Comparison of ENCODE assay signal across 28 cellular contexts in genomic region chr6:155894758-155895157, GRCh38.
"Had no signal": no experiment of that assay in that cellular context is flagged by ENCODE, and none has a peak within 500 bp of the region (broad histone marks: within the 10 kb centered on the region; RNA-seq: fewer than 3 reads in every experiment).

No MANE protein-coding gene starts in this region.

- H3K4me1 ChIP-seq: left ventricle myocardium inferior, right atrium auricular region, stomach, upper lobe of left lung had no signal

- H3K36me3 ChIP-seq: left ventricle myocardium inferior, right atrium auricular region, stomach, thyroid gland, upper lobe of left lung, WERI-Rb-1 had no signal

- FAIRE-seq: colon, frontal cortex, islet of Langerhans, TTC549 had no signal

- DNase-seq: activated CD4-positive, alpha-beta T cell treated with anti-CD3 and anti-CD28 coated beads, Interleukin-2, amount 10 ng/mL, durations not matched to agents 7 days and 5 days; activated CD4-positive, CD25-positive, alpha-beta regulatory T cell treated with anti-CD3 and anti-CD28 coated beads, Interleukin-2, amount 50 U/mL, for 72 hours; activated CD8-positive, alpha-beta T cell treated with anti-CD3 and anti-CD28 coated beads for 36 hours; activated naive CD4-positive, alpha-beta T cell; activated T-cell treated with anti-CD3 and anti-CD28 coated beads, Interleukin-2, amount 50 U/mL, for 48 hours; anterior cingulate cortex; effector memory CD4-positive, alpha-beta T cell; left ventricle myocardium inferior; mesendoderm; natural killer cell; stimulated activated CD4-positive, alpha-beta T cell treated with anti-CD3 and anti-CD28 coated beads, Interleukin-15, amount 100 ng/mL, for 24 hours; stimulated activated CD4-positive, alpha-beta T cell treated with anti-CD3 and anti-CD28 coated beads, Interleukin-2, amount 100 ng/mL, for 24 hours; stimulated activated naive B cell treated with anti-CD40 and anti-IgM and Interleukin-4, amounts not matched to agents 10 μg/mL and 1 μg/mL and 100 μg/mL, for 72 hours; stomach; T-helper 9 cell; thyroid gland; upper lobe of left lung; WERI-Rb-1 had no signal

- H3K27ac ChIP-seq: left ventricle myocardium inferior, right atrium auricular region, stomach, thyroid gland, upper lobe of left lung, WERI-Rb-1 had no signal

- H3K27me3 Mint-ChIP-seq: activated CD4-positive, alpha-beta T cell treated with anti-CD3 and anti-CD28 coated beads, Interleukin-2, amount 10 ng/mL, durations not matched to agents 7 days and 5 days; activated CD8-positive, alpha-beta T cell treated with anti-CD3 and anti-CD28 coated beads for 36 hours; central memory CD8-positive, alpha-beta T cell; stimulated activated naive B cell treated with anti-CD40 and anti-IgM and Interleukin-4, amounts not matched to agents 10 μg/mL and 1 μg/mL and 100 μg/mL, for 72 hours had no signal

- H3K27ac Mint-ChIP-seq: activated CD4-positive, alpha-beta T cell treated with anti-CD3 and anti-CD28 coated beads, Interleukin-2, amount 10 ng/mL, durations not matched to agents 7 days and 5 days; activated CD8-positive, alpha-beta T cell treated with anti-CD3 and anti-CD28 coated beads for 36 hours; activated naive CD4-positive, alpha-beta T cell treated with anti-CD3 and anti-CD28 coated beads, Interleukin-2, amount 50 U/mL, for 72 hours; activated T-helper 2 cell treated with anti-CD3 and anti-CD28 coated beads, Interferon-gamma antibody, Interleukin-2, Interleukin-4, amounts not matched to agents 10 μg/mL and 5 μg/mL and 100 μg/mL, durations not matched to agents 14 hours and 24 hours and 36 hours; natural killer cell; stimulated activated naive B cell treated with anti-CD40 and anti-IgM and Interleukin-4, amounts not matched to agents 10 μg/mL and 1 μg/mL and 100 μg/mL, for 72 hours; T-helper 1 cell treated with Interleukin-12 subunit alpha and Interleukin-12 subunit beta and Interleukin-4 antibody, amounts not matched to agents 30 μg/mL and 1 μg/mL, for 36 hours had no signal

- H3K4me3 Mint-ChIP-seq: activated CD4-positive, alpha-beta T cell treated with anti-CD3 and anti-CD28 coated beads, Interleukin-2, amount 10 ng/mL, durations not matched to agents 7 days and 5 days; activated CD8-positive, alpha-beta T cell treated with anti-CD3 and anti-CD28 coated beads for 36 hours; central memory CD8-positive, alpha-beta T cell; natural killer cell; stimulated activated naive B cell treated with anti-CD40 and anti-IgM and Interleukin-4, amounts not matched to agents 10 μg/mL and 1 μg/mL and 100 μg/mL, for 72 hours; T-helper 1 cell treated with Interleukin-12 subunit alpha and Interleukin-12 subunit beta and Interleukin-4 antibody, amounts not matched to agents 30 μg/mL and 1 μg/mL, for 36 hours had no signal

- H3K9me3 ChIP-seq: left ventricle myocardium inferior, right atrium auricular region, stomach, thyroid gland, upper lobe of left lung had no signal

- H3K4me3 ChIP-seq: left ventricle myocardium inferior, lung, right atrium auricular region, stomach, thyroid gland, upper lobe of left lung had no signal

- H3K4me1 Mint-ChIP-seq: activated CD4-positive, alpha-beta T cell treated with anti-CD3 and anti-CD28 coated beads, Interleukin-2, amount 10 ng/mL, durations not matched to agents 7 days and 5 days; central memory CD8-positive, alpha-beta T cell; natural killer cell; stimulated activated naive B cell treated with anti-CD40 and anti-IgM and Interleukin-4, amounts not matched to agents 10 μg/mL and 1 μg/mL and 100 μg/mL, for 72 hours had no signal

- H3K27me3 ChIP-seq: right atrium auricular region, stomach, thyroid gland, upper lobe of left lung had no signal

- ATAC-seq: activated CD8-positive, alpha-beta T cell treated with anti-CD3 and anti-CD28 coated beads for 36 hours; activated naive CD4-positive, alpha-beta T cell treated with anti-CD3 and anti-CD28 coated beads, Interleukin-2, amount 50 U/mL, for 72 hours; natural killer cell; stimulated activated naive B cell treated with anti-CD40 and anti-IgM and Interleukin-4, amounts not matched to agents 10 μg/mL and 1 μg/mL and 100 μg/mL, for 72 hours had no signal

- H3K9me3 Mint-ChIP-seq: activated CD8-positive, alpha-beta T cell treated with anti-CD3 and anti-CD28 coated beads for 36 hours; activated naive CD4-positive, alpha-beta T cell treated with anti-CD3 and anti-CD28 coated beads, Interleukin-2, amount 50 U/mL, for 72 hours; activated T-helper 2 cell treated with anti-CD3 and anti-CD28 coated beads, Interferon-gamma antibody, Interleukin-2, Interleukin-4, amounts not matched to agents 10 μg/mL and 5 μg/mL and 100 μg/mL, durations not matched to agents 14 hours and 24 hours and 36 hours; T-helper 1 cell treated with Interleukin-12 subunit alpha and Interleukin-12 subunit beta and Interleukin-4 antibody, amounts not matched to agents 30 μg/mL and 1 μg/mL, for 36 hours had no signal

- H3K36me3 Mint-ChIP-seq: natural killer cell; stimulated activated naive B cell treated with anti-CD40 and anti-IgM and Interleukin-4, amounts not matched to agents 10 μg/mL and 1 μg/mL and 100 μg/mL, for 72 hours had no signal
